18 cellular contexts compared by ENCODE assay signal in the genomic region with DNA sequence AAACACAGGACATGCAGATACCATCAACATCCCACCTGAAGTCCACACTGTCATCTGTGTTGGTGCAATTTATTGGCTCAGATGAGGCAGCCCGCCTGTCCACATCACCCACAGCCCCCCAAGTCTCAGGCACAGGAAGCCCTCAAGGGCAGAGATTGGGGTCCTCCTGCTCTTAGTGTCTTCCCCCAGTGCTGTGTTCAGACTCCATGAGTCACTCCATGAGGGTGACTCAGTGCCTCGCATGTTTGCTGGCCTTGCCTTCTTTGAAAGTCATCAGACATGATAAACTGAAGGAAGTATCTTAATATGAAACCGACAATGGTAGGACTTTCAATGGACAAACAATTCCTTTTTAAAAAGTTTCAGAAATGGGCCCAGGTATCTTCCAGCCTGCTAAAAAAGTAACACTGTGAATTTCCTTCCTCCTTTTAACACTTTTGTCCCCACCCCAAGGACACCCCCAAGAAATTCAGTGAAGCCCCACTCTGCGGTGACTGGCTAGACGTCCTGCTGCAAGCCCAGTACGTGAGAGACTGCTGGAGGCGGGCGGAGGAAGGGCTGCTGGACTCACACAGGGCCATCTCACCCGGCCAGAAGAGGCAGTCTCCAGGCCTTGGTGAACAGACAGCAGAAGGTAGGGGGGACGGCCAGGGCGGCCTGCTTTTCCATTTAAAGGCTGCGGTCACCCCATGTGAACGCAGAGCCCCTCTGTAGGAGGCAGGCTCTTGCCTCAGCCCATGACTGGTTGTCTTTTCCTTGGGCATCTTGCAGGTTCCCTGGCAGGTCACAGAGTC. TPM values are rescaled to one million over a fixed set of nuclear protein-coding genes. Genes with fewer than 3 reads are reported as not detected.
A peak's percentile ranks its signal among the peaks of the same experiment; 100 is the strongest.
DNase-seq lines count a peak whose midpoint lies in the region; ATAC-seq, FAIRE-seq and TF ChIP-seq lines count a peak whose summit lies in the region.
"Had no signal": no experiment of that assay in that cellular context is flagged by ENCODE, and none has a peak within 500 bp of the region (broad histone marks: within the 10 kb centered on the region; RNA-seq: fewer than 3 reads in every experiment).

No MANE protein-coding gene starts in this region.

- H3K9ac ChIP-seq in K562 (ENCODE audit: insufficient read depth in 1 of 2, low read depth in 2 of 2, low read length in 2 of 2) (no peak overlapping the region), colonic mucosa (ENCODE audit: low read depth in 2 of 2, low read length in 2 of 2) (no peak overlapping the region)

- H4K20me1 ChIP-seq in K562 (replicated peaks; ENCODE audit: control insufficient read depth, insufficient read depth, low read length) = peaks cover 7% of the 10 kb centered on the region

- in situ Hi-C loops in K562 (cut with MboI) = loop anchor here (5.0 to 25.0 kb wide), 5 partner anchors 52 to 1672 kb away; a partner anchor contains a TSS

- FAIRE-seq in HTR-8/SVneo (lab: Jason Lieb, UNC) (no peak), K562 (lab: Jason Lieb, UNC) (no peak), D721Med (lab: Jason Lieb, UNC) (no peak)
- FAIRE-seq: keratinocyte had no signal

- H3K9me3 ChIP-seq in K562 (replicated peaks; ENCODE audit: control insufficient read depth, insufficient read depth, low read depth, low read length) = no peaks in the 10 kb centered on the region
- no peaks in the 10 kb centered on the region for H3K9me3 ChIP-seq in colonic mucosa
- H3K9me3 ChIP-seq: upper lobe of right lung had no signal

- no peak overlapping the region for H2AFZ ChIP-seq in K562 (ENCODE audit: low read depth, low read length)

- TF ChIP-seq RAD21 in K562 (CRISPR knock-in tag; conservative IDR thresholded peaks at IDR 0.05 in 1 of 2, IDR thresholded peaks at IDR 0.05 in 1 of 2) = no peak

- no TSS peak for BruUV-seq in K562 (replicated peaks; lab: Mats Ljungman, UMichigan)

- H3K27me3 ChIP-seq in K562 (ENCODE audit: control insufficient read depth in 2 of 2, insufficient read depth in 2 of 2, low read length in 2 of 2) (peaks cover 8 to 56% of the 10 kb centered on the region in 2 experiments; a peak in 4 of 5 replicates), colonic mucosa (no peaks in the 10 kb centered on the region)
- H3K27me3 ChIP-seq: upper lobe of right lung had no signal

- ATAC-seq in K562 (0 out of 3 replicates have a peak, but pooled peaks have one; percentile 12), SK-N-SH treated with all-trans-retinoic acid at 6 μM for 48 hours (no peak), HG03135 (IDR thresholded peaks at IDR 0.05; ENCODE audit: unreplicated experiment) (no peak)
- ATAC-seq: upper lobe of right lung had no signal

- no peak for TF ChIP-seq EP300 in K562 (IDR thresholded peaks at IDR 0.05; ENCODE audit: low read length)

- no peak for TF ChIP-seq POLR2A in K562 (conservative IDR thresholded peaks at IDR 0.05)

- DNase-seq in AG10803 (ENCODE audit: low read depth) (peak; percentile 56), HTR-8/SVneo (ENCODE audit: insufficient read length, low spot score) (peak; percentile 60), K562 (ENCODE audit: extremely low read depth in 1 of 4, low spot score in 3 of 4) (no peak), hepatic stellate cell (ENCODE audit: low spot score) (peak; percentile 58), D721Med (ENCODE audit: insufficient read length, low spot score) (no peak), colonic mucosa (no peak)
- DNase-seq: activated naive CD8-positive, alpha-beta T cell treated with anti-CD3 and anti-CD28 coated beads, Interleukin-2, amount 10 ng/mL, durations not matched to agents 7 days and 5 days; MV-4-11; naive B cell; NK-92 treated with Interleukin-12 subunit alpha and Interleukin-12 subunit beta, amount 100 ng/mL, for 24 hours; stimulated activated CD4-positive, alpha-beta T cell treated with anti-CD3 and anti-CD28 coated beads, Interleukin-1b, Interleukin-23, amount 100 ng/mL, for 48 hours; upper lobe of right lung had no signal

- H3K36me3 ChIP-seq in K562 (ENCODE audit: control insufficient read depth, insufficient read depth, low read length) = no peaks in the 10 kb centered on the region
- no peaks in the 10 kb centered on the region for H3K36me3 ChIP-seq in colonic mucosa
- H3K36me3 ChIP-seq: upper lobe of right lung had no signal

- H3K4me1 ChIP-seq in K562 (replicated peaks in 1 of 2; ENCODE audit: control insufficient read depth in 2 of 2, insufficient read depth in 2 of 2, low read length in 2 of 2) (no peaks in the 10 kb centered on the region), colonic mucosa (no peaks in the 10 kb centered on the region)
- H3K4me1 ChIP-seq: upper lobe of right lung had no signal

- no peaks in the 10 kb centered on the region for H3K79me2 ChIP-seq in K562 (ENCODE audit: control insufficient read depth, insufficient read depth, low read length)

- TF ChIP-seq CTCF in AG10803 (conservative IDR thresholded peaks at IDR 0.05; ENCODE audit: low read length) (no peak), K562 (IDR thresholded peaks at IDR 0.05 in 2 of 3, conservative IDR thresholded peaks at IDR 0.05 in 1 of 3; ENCODE audit: insufficient read depth in 2 of 3, low read depth in 1 of 3, low read length in 3 of 3) (no peak), D721Med (IDR thresholded peaks at IDR 0.05; ENCODE audit: insufficient read depth, missing control alignments) (no peak), colonic mucosa (IDR thresholded peaks at IDR 0.05) (no peak)

- CTCF ChIA-PET in K562 (lab: Yijun Ruan, JAX; ENCODE audit: low intra/inter-chr PET ratio) = no interaction called here

- no peaks in the 10 kb centered on the region for H3K9me1 ChIP-seq in K562 (ENCODE audit: control insufficient read depth, insufficient read depth, low read length)

- H3K27ac ChIP-seq in K562 (ENCODE audit: extremely low read depth, low read depth, low read length) (no peak overlapping the region), colonic mucosa (no peak overlapping the region)
- H3K27ac ChIP-seq: SK-N-MC, upper lobe of right lung had no signal

- H3K4me2 ChIP-seq in K562 (ENCODE audit: insufficient read depth, low read length) = no peak overlapping the region

- H3K4me3 ChIP-seq in AG10803 (ENCODE audit: low read length) (no peak overlapping the region), K562 (no peak overlapping the region), colonic mucosa (no peak overlapping the region)
- H3K4me3 ChIP-seq: SK-N-MC, upper lobe of right lung had no signal

- intact Hi-C loops in K562 (cut with micrococcal nuclease) = no loop called here
- intact Hi-C loops in colonic mucosa (cut with DNase I) = loop anchor here (10.0 kb wide), 1 partner anchor 949 kb away; no protein-coding TSS in a partner anchor

- POLR2A ChIA-PET in K562 (lab: Yijun Ruan, JAX) = no interaction called here

- under 1% methylated on average over 13 of the region's 13 CpGs for WGBS in K562 (ENCODE audit: insufficient coverage, low coverage, missing lambda C conversion rate)

TF ChIP-seq in SK-N-SH treated with all-trans-retinoic acid at 6 μM for 48 hours, 23 proteins besides CTCF, POLR2A, EP300 and RAD21 (continues in another document):
- TF ChIP-seq OSR1 (CRISPR knock-in tag; IDR thresholded peaks at IDR 0.05) = no peak
- TF ChIP-seq, protein P1, sequence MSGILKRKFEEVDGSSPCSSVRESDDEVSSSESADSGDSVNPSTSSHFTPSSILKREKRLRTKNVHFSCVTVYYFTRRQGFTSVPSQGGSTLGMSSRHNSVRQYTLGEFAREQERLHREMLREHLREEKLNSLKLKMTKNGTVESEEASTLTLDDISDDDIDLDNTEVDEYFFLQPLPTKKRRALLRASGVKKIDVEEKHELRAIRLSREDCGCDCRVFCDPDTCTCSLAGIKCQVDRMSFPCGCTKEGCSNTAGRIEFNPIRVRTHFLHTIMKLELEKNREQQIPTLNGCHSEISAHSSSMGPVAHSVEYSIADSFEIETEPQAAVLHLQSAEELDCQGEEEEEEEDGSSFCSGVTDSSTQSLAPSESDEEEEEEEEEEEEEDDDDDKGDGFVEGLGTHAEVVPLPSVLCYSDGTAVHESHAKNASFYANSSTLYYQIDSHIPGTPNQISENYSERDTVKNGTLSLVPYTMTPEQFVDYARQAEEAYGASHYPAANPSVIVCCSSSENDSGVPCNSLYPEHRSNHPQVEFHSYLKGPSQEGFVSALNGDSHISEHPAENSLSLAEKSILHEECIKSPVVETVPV (CRISPR knock-in tag; IDR thresholded peaks at IDR 0.05) = no peak

RNA-seq across cellular contexts. Expression of a gene that starts 43.0 kb away (rescaled TPM):
- not detected in 2 replicates for total RNA-seq in K562 (2011; cell fraction: chromatin; rRNA removed; ENCODE audit: low replicate concordance)
- total RNA-seq in K562 (2011; cell fraction: nucleolus; rRNA removed) = not detected in 2 replicates
- not detected in 2 replicates for total RNA-seq in K562 (2011; cell fraction: nucleoplasm; rRNA removed)
- total RNA-seq in K562 (2014; rRNA removed) (not detected in 2 replicates), K562 (2014; rRNA removed; fragmentation: Illumina TruSeq; extraction: Trizol) (not detected in 2 replicates), K562 (2015; rRNA removed; fragmentation: Illumina TruSeq; extraction: Trizol) (not detected in 2 replicates), K562 (2021) (not detected in 2 replicates), colonic mucosa (not detected)
- polyA plus RNA-seq in K562 (2011; rRNA removed) (not detected in 2 replicates), K562 (2014; fragmentation: Illumina TruSeq; extraction: Trizol) (not detected in 2 replicates), K562 (2014; fragmentation: Nextera tagmentation; extraction: Ambion mirVana) (not detected), K562 (2014; rRNA removed) (not detected in 2 replicates)
- not detected in 2 replicates for polyA plus RNA-seq in K562 (2011; cell fraction: cytosol; rRNA removed)
- not detected in 2 replicates for polyA plus RNA-seq in K562 (2011; cell fraction: nucleus; rRNA removed)
- not detected in 2 replicates for polyA plus RNA-seq in K562 (2012)
- not detected in 2 replicates for polyA minus RNA-seq in K562 (2011; rRNA and poly(A)+ RNA removed)
- polyA minus RNA-seq in K562 (2011; cell fraction: cytosol; rRNA and poly(A)+ RNA removed) = not detected in 2 replicates
- not detected in 2 replicates for polyA minus RNA-seq in K562 (2011; cell fraction: nucleus; rRNA and poly(A)+ RNA removed)
- total RNA-seq: activated naive CD8-positive, alpha-beta T cell treated with anti-CD3 and anti-CD28 coated beads, Interleukin-2, amount 10 ng/mL, durations not matched to agents 7 days and 5 days; dermis microvascular lymphatic vessel endothelial cell; upper lobe of right lung had no signal
- polyA plus RNA-seq: BJ, keratinocyte had no signal

RNA-seq across cellular contexts. Expression of a gene that starts 51.3 kb away (rescaled TPM):
- not detected in 2 replicates for total RNA-seq in K562 (2011; cell fraction: chromatin; rRNA removed; ENCODE audit: low replicate concordance)
- not detected in 2 replicates for total RNA-seq in K562 (2011; cell fraction: nucleolus; rRNA removed)
- total RNA-seq in K562 (2011; cell fraction: nucleoplasm; rRNA removed) = not detected in 2 replicates
- total RNA-seq in K562 (2014; rRNA removed) (not detected in 2 replicates), K562 (2014; rRNA removed; fragmentation: Illumina TruSeq; extraction: Trizol) (not detected in 2 replicates), K562 (2015; rRNA removed; fragmentation: Illumina TruSeq; extraction: Trizol) (not detected in 2 replicates), K562 (2021) (not detected in 2 replicates), colonic mucosa (not detected)
- polyA plus RNA-seq in K562 (2011; rRNA removed) (not detected in 2 replicates), K562 (2014; fragmentation: Illumina TruSeq; extraction: Trizol) (not detected in 2 replicates), K562 (2014; fragmentation: Nextera tagmentation; extraction: Ambion mirVana) (not detected), K562 (2014; rRNA removed) (not detected in 2 replicates)
- not detected in 2 replicates for polyA plus RNA-seq in K562 (2011; cell fraction: cytosol; rRNA removed)
- polyA plus RNA-seq in K562 (2011; cell fraction: nucleus; rRNA removed) = not detected in 2 replicates
- not detected in 2 replicates for polyA plus RNA-seq in K562 (2012)
- polyA minus RNA-seq in K562 (2011; rRNA and poly(A)+ RNA removed) = not detected in 2 replicates
- not detected in 2 replicates for polyA minus RNA-seq in K562 (2011; cell fraction: cytosol; rRNA and poly(A)+ RNA removed)
- not detected in 2 replicates for polyA minus RNA-seq in K562 (2011; cell fraction: nucleus; rRNA and poly(A)+ RNA removed)
- total RNA-seq: activated naive CD8-positive, alpha-beta T cell treated with anti-CD3 and anti-CD28 coated beads, Interleukin-2, amount 10 ng/mL, durations not matched to agents 7 days and 5 days; dermis microvascular lymphatic vessel endothelial cell had no signal
- polyA plus RNA-seq: BJ, keratinocyte had no signal

Comparison
In these comparisons a context has a peak if more than half of its experiments do, and no peak if none do; other contexts are left out.
1. DNase-seq: peak in AG10803 (single experiment), HTR-8/SVneo (single experiment) and hepatic stellate cell (single experiment); none in K562 (0 of 4), D721Med (single experiment) and colonic mucosa (single experiment).